In the genomic region with DNA sequence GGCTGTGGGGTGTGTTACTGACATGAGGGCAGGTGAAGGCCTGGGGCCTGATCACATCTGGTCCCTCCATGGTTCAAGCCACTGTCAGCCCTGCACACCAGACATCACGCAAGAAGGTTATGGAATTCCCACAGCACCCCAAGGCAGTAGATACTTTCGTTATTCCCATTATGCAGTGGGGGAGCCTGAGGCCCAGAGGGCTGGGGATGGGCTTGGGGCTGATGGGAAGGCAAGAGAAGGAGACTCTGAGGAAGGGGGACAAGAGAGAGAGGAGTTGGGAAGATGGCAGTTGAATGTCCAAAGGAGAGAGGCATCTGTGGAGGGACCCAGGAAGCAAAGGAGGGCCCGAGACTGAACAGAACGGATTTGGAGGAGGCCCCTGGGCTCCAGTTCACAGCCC, we compare ENCODE assay signal across 13 cellular contexts. TPM values are rescaled to one million over a fixed set of nuclear protein-coding genes. Genes with fewer than 3 reads are reported as not detected.
DNase-seq lines count a peak whose midpoint lies in the region; ATAC-seq and TF ChIP-seq lines count a peak whose summit lies in the region.
"Had no signal": no experiment of that assay in that cellular context is flagged by ENCODE, and none has a peak within 500 bp of the region (broad histone marks: within the 10 kb centered on the region; RNA-seq: fewer than 3 reads in every experiment).

No MANE protein-coding gene starts in this region.

- H2BK120ac ChIP-seq in neuronal stem cell (ENCODE audit: low read depth, low read length): no peak overlapping the region

- no peak for ATAC-seq in HG02678 (IDR thresholded peaks at IDR 0.05; ENCODE audit: unreplicated experiment)

- no peak overlapping the region for H4K8ac ChIP-seq in neuronal stem cell (ENCODE audit: low read depth, low read length)

- H2BK12ac ChIP-seq in neuronal stem cell (ENCODE audit: low read length): no peak overlapping the region

- no CpG with 5 or more reads among the region's 4 CpGs for WGBS in neuronal stem cell (ENCODE audit: extremely low coverage in 2 of 2, insufficient read length in 2 of 2, insufficient replicate concordance in 1 of 2), 2 donors

- H3K4me1 ChIP-seq in neuronal stem cell (ENCODE audit: control insufficient read depth in 2 of 2, insufficient read depth in 1 of 2, low read depth in 1 of 2, low read length in 2 of 2): peaks cover 2% of the 10 kb centered on the region in 2 donors

- TF ChIP-seq POLR2A in GM15510 (IDR thresholded peaks at IDR 0.05; ENCODE audit: borderline replicate concordance, extremely low read depth, insufficient read length): peak; percentile 32

- no peak overlapping the region for H3K18ac ChIP-seq in neuronal stem cell (ENCODE audit: low read length)

- H3K4me2 ChIP-seq in neuronal stem cell (ENCODE audit: insufficient read depth, low read length, poor library complexity, severe bottlenecking): no peak overlapping the region
- H3K4me2 ChIP-seq: KMS-11 had no signal

- H2BK15ac ChIP-seq in neuronal stem cell (ENCODE audit: low read length): no peak overlapping the region

- no peak overlapping the region for H3K4ac ChIP-seq in neuronal stem cell (ENCODE audit: low read length)

- intact Hi-C loops in activated T-helper 1 cell treated with anti-CD3 and anti-CD28 coated beads, Interleukin-12 subunit alpha, Interleukin-12 subunit beta, Interleukin-2, Interleukin-4 antibody, amounts not matched to agents 30 ng/mL and 10 ng/mL and 1 ng/mL, durations not matched to agents 14 hours and 24 hours and 36 hours (cut with micrococcal nuclease): no loop called here

- H3K79me1 ChIP-seq in neuronal stem cell (ENCODE audit: low read depth, low read length): peaks cover 7% of the 10 kb centered on the region

- H3K27me3 Mint-ChIP-seq in activated naive CD4-positive, alpha-beta T cell treated with anti-CD3 and anti-CD28 coated beads, Interleukin-2, amount 10 ng/mL, durations not matched to agents 7 days and 5 days: no peaks in the 10 kb centered on the region
- no peaks in the 10 kb centered on the region for H3K27me3 Mint-ChIP-seq in activated T-helper 1 cell treated with anti-CD3 and anti-CD28 coated beads, Interleukin-12 subunit alpha, Interleukin-12 subunit beta, Interleukin-2, Interleukin-4 antibody, amounts not matched to agents 30 ng/mL and 10 ng/mL and 1 ng/mL, durations not matched to agents 14 hours and 24 hours and 36 hours (ENCODE audit: insufficient read depth)
- H3K27me3 Mint-ChIP-seq: CD4-positive, alpha-beta memory T cell had no signal

- H3K36me3 Mint-ChIP-seq in activated naive CD4-positive, alpha-beta T cell treated with anti-CD3 and anti-CD28 coated beads, Interleukin-2, amount 10 ng/mL, durations not matched to agents 7 days and 5 days: peaks cover 28% of the 10 kb centered on the region
- H3K36me3 Mint-ChIP-seq in activated T-helper 1 cell treated with anti-CD3 and anti-CD28 coated beads, Interleukin-12 subunit alpha, Interleukin-12 subunit beta, Interleukin-2, Interleukin-4 antibody, amounts not matched to agents 30 ng/mL and 10 ng/mL and 1 ng/mL, durations not matched to agents 14 hours and 24 hours and 36 hours (ENCODE audit: low read depth): peaks cover 36% of the 10 kb centered on the region

- H3K4me3 ChIP-seq in neuronal stem cell (ENCODE audit: low read length in 2 of 2) (no peak overlapping the region), H7 (ENCODE audit: insufficient read depth, low read depth, low read length) (no peak overlapping the region)
- H3K4me3 ChIP-seq: MG63 had no signal

- no peak for DNase-seq in activated naive CD4-positive, alpha-beta T cell treated with anti-CD3 and anti-CD28 coated beads, Interleukin-2, amount 10 ng/mL, durations not matched to agents 7 days and 5 days
- no peak for DNase-seq in activated naive CD4-positive, alpha-beta T cell treated with Interleukin-2 at 50 U/mL for 16 hours
- no peak for DNase-seq in activated T-helper 1 cell treated with anti-CD3 and anti-CD28 coated beads, Interleukin-12 subunit alpha, Interleukin-12 subunit beta, Interleukin-2, Interleukin-4 antibody, amounts not matched to agents 30 ng/mL and 10 ng/mL and 1 ng/mL, durations not matched to agents 14 hours and 24 hours and 36 hours (ENCODE audit: low spot score)
- DNase-seq in neuronal stem cell (ENCODE audit: low spot score): no peak
- no peak for DNase-seq in H7
- DNase-seq: NCI-H1092 treated with DMSO at 0.1 percent for 48 hours; NCI-H1694; NK-92 treated with Interleukin-12 subunit alpha and Interleukin-12 subunit beta, amount 100 ng/mL, for 24 hours had no signal

- H2AFZ ChIP-seq in neuronal stem cell (ENCODE audit: low read length): no peak overlapping the region

- no peaks in the 10 kb centered on the region for H3K9me3 ChIP-seq in neuronal stem cell (replicated peaks in 1 of 2; ENCODE audit: control insufficient read depth in 2 of 2, insufficient read depth in 1 of 2, low read depth in 1 of 2, low read length in 2 of 2)
- H3K9me3 ChIP-seq: MG63 had no signal

- H4K91ac ChIP-seq in neuronal stem cell (ENCODE audit: low read depth, low read length, poor library complexity): no peak overlapping the region

- H3K36me3 ChIP-seq in neuronal stem cell (replicated peaks in 1 of 2; ENCODE audit: control insufficient read depth in 2 of 2, insufficient read depth in 2 of 2, low read length in 2 of 2): peaks cover 38 to 45% of the 10 kb centered on the region in 2 donors
- H3K36me3 ChIP-seq in H7 (replicated peaks; ENCODE audit: control insufficient read depth, insufficient read depth, low read length): peaks cover 13% of the 10 kb centered on the region

- H3K23ac ChIP-seq in neuronal stem cell (ENCODE audit: low read depth, low read length, poor library complexity): no peak overlapping the region

- no peak overlapping the region for H3K27ac ChIP-seq in neuronal stem cell (replicated peaks; ENCODE audit: low read length)
- H3K27ac ChIP-seq: KMS-11 had no signal

- no peak overlapping the region for H2AK5ac ChIP-seq in neuronal stem cell (ENCODE audit: low read depth, low read length)

- H3K9ac ChIP-seq in neuronal stem cell (ENCODE audit: low read depth, low read length, poor library complexity): no peak overlapping the region
- H3K9ac ChIP-seq: KMS-11 had no signal

- CTCF ChIA-PET in activated naive CD4-positive, alpha-beta T cell treated with anti-CD3 and anti-CD28 coated beads, Interleukin-2, amount 10 ng/mL, durations not matched to agents 7 days and 5 days (lab: Charles Lee): interaction anchor here (3.2 to 6.3 kb wide), 2 partner anchors 72 to 86 kb away, joined by 13 to 79 read pairs; no protein-coding TSS in a partner anchor

- H3K9me3 Mint-ChIP-seq in activated naive CD4-positive, alpha-beta T cell treated with anti-CD3 and anti-CD28 coated beads, Interleukin-2, amount 10 ng/mL, durations not matched to agents 7 days and 5 days: no peaks in the 10 kb centered on the region
- H3K9me3 Mint-ChIP-seq in activated T-helper 1 cell treated with anti-CD3 and anti-CD28 coated beads, Interleukin-12 subunit alpha, Interleukin-12 subunit beta, Interleukin-2, Interleukin-4 antibody, amounts not matched to agents 30 ng/mL and 10 ng/mL and 1 ng/mL, durations not matched to agents 14 hours and 24 hours and 36 hours: no peaks in the 10 kb centered on the region

- H3K27me3 ChIP-seq in neuronal stem cell (ENCODE audit: control insufficient read depth in 3 of 3, insufficient read depth in 3 of 3, low read depth in 1 of 3, low read length in 3 of 3) (no peaks in the 10 kb centered on the region), H7 (ENCODE audit: control insufficient read depth, insufficient read depth, low read length) (no peaks in the 10 kb centered on the region)
- H3K27me3 ChIP-seq: MG63 had no signal

- H3K4me1 Mint-ChIP-seq in activated naive CD4-positive, alpha-beta T cell treated with anti-CD3 and anti-CD28 coated beads, Interleukin-2, amount 10 ng/mL, durations not matched to agents 7 days and 5 days: peaks cover 10% of the 10 kb centered on the region
- peaks cover 26% of the 10 kb centered on the region for H3K4me1 Mint-ChIP-seq in activated T-helper 1 cell treated with anti-CD3 and anti-CD28 coated beads, Interleukin-12 subunit alpha, Interleukin-12 subunit beta, Interleukin-2, Interleukin-4 antibody, amounts not matched to agents 30 ng/mL and 10 ng/mL and 1 ng/mL, durations not matched to agents 14 hours and 24 hours and 36 hours (ENCODE audit: low read depth)

- no peak overlapping the region for H3K4me3 Mint-ChIP-seq in activated naive CD4-positive, alpha-beta T cell treated with anti-CD3 and anti-CD28 coated beads, Interleukin-2, amount 10 ng/mL, durations not matched to agents 7 days and 5 days
- H3K4me3 Mint-ChIP-seq in activated T-helper 1 cell treated with anti-CD3 and anti-CD28 coated beads, Interleukin-12 subunit alpha, Interleukin-12 subunit beta, Interleukin-2, Interleukin-4 antibody, amounts not matched to agents 30 ng/mL and 10 ng/mL and 1 ng/mL, durations not matched to agents 14 hours and 24 hours and 36 hours: no peak overlapping the region
- H3K4me3 Mint-ChIP-seq: CD4-positive, alpha-beta memory T cell had no signal

- peak overlapping the region; percentile 29 for H2BK5ac ChIP-seq in neuronal stem cell (ENCODE audit: low read length)

- H3K27ac Mint-ChIP-seq in activated naive CD4-positive, alpha-beta T cell treated with anti-CD3 and anti-CD28 coated beads, Interleukin-2, amount 10 ng/mL, durations not matched to agents 7 days and 5 days: peak overlapping the region; percentile 54
- peak overlapping the region; percentile 61 for H3K27ac Mint-ChIP-seq in activated T-helper 1 cell treated with anti-CD3 and anti-CD28 coated beads, Interleukin-12 subunit alpha, Interleukin-12 subunit beta, Interleukin-2, Interleukin-4 antibody, amounts not matched to agents 30 ng/mL and 10 ng/mL and 1 ng/mL, durations not matched to agents 14 hours and 24 hours and 36 hours

- no peak overlapping the region for H3K14ac ChIP-seq in neuronal stem cell (ENCODE audit: low read length)

RNA-seq across cellular contexts. Expression of a gene that starts 34.7 kb away (rescaled TPM):
- total RNA-seq in activated T-helper 1 cell treated with anti-CD3 and anti-CD28 coated beads, Interleukin-12 subunit alpha, Interleukin-12 subunit beta, Interleukin-2, Interleukin-4 antibody, amounts not matched to agents 30 ng/mL and 10 ng/mL and 1 ng/mL, durations not matched to agents 14 hours and 24 hours and 36 hours: 38.2 and 42.2 TPM in 2 replicates
- polyA plus RNA-seq in neuronal stem cell (2013, experiment 1 of 2): 0.36 TPM
- 0.30 TPM for polyA plus RNA-seq in neuronal stem cell (2013, experiment 2 of 2)
- 1.8 and 5.5 TPM in 2 replicates for total RNA-seq in H7 (2014; rRNA removed; shearing (Covaris generic))

RNA-seq across cellular contexts. Expression of a gene that starts 42.0 kb away (rescaled TPM):
- total RNA-seq in activated T-helper 1 cell treated with anti-CD3 and anti-CD28 coated beads, Interleukin-12 subunit alpha, Interleukin-12 subunit beta, Interleukin-2, Interleukin-4 antibody, amounts not matched to agents 30 ng/mL and 10 ng/mL and 1 ng/mL, durations not matched to agents 14 hours and 24 hours and 36 hours: 1.6 TPM in 2 replicates
- polyA plus RNA-seq in neuronal stem cell (2013, experiment 1 of 2): 2.7 TPM
- 2.6 TPM for polyA plus RNA-seq in neuronal stem cell (2013, experiment 2 of 2)
- 3.3 and 5.9 TPM in 2 replicates for total RNA-seq in H7 (2014; rRNA removed; shearing (Covaris generic))
